1 cellular context compared by ENCODE assay signal in the genomic region with DNA sequence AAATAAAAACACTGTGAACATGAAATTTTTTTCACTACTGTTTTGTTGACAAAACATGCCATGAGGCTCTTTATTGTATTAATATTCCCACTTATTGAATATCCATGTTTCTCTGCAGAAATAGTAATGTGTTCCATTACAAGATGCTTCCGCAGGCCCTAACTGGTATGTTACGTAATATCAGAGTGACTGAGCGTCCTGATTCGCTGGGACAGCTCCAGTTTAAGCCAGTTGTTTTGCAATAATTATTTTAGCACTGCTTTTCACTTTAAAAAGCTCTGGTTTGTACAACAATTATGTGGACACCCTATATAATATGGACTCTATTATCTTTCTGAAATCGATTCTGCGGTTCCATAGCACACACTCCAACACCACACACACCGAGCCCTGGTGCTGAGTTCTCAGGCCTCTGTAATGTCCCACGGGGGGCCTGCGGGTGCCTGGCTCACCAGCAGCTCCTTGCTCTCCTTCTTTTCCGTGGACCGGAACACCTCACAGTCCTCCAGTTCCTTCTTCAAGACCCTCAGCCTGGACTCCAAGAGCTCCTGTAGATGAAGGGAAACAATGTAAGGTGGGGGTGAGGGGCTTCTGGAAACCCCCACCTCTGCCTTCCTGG.
TF ChIP-seq lines count a peak whose summit lies in the region.

No MANE protein-coding gene starts in this region.

TF ChIP-seq in GM12878, 131 proteins besides CTCF, POLR2A, EP300 and RAD21:
- no peak for TF ChIP-seq POLR2AphosphoS2 (IDR thresholded peaks at IDR 0.05; ENCODE audit: low read depth, low read length)
- no peak for TF ChIP-seq EED (IDR thresholded peaks at IDR 0.05; ENCODE audit: low read depth)
- no peak for TF ChIP-seq NBN (IDR thresholded peaks at IDR 0.05)
- TF ChIP-seq, protein P1, sequence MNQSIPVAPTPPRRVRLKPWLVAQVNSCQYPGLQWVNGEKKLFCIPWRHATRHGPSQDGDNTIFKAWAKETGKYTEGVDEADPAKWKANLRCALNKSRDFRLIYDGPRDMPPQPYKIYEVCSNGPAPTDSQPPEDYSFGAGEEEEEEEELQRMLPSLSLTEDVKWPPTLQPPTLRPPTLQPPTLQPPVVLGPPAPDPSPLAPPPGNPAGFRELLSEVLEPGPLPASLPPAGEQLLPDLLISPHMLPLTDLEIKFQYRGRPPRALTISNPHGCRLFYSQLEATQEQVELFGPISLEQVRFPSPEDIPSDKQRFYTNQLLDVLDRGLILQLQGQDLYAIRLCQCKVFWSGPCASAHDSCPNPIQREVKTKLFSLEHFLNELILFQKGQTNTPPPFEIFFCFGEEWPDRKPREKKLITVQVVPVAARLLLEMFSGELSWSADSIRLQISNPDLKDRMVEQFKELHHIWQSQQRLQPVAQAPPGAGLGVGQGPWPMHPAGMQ (IDR thresholded peaks at IDR 0.05; ENCODE audit: borderline replicate concordance), result no peak
- TF ChIP-seq ZNF384 (IDR thresholded peaks at IDR 0.05; ENCODE audit: borderline replicate concordance, low read depth, low read length), result no peak
- no peak for TF ChIP-seq RELA (IDR thresholded peaks at IDR 0.05; ENCODE audit: borderline replicate concordance, partially characterized antibody)
- TF ChIP-seq SUZ12 (IDR thresholded peaks at IDR 0.05; ENCODE audit: unreplicated experiment), result no peak
- no peak for TF ChIP-seq CHD2 (IDR thresholded peaks at IDR 0.05; ENCODE audit: borderline replicate concordance, low read depth, low read length)
- no peak for TF ChIP-seq GATAD2B (conservative IDR thresholded peaks at IDR 0.05; ENCODE audit: low read depth)
